ENCODE assay signal across 20 cellular contexts in the genomic region with DNA sequence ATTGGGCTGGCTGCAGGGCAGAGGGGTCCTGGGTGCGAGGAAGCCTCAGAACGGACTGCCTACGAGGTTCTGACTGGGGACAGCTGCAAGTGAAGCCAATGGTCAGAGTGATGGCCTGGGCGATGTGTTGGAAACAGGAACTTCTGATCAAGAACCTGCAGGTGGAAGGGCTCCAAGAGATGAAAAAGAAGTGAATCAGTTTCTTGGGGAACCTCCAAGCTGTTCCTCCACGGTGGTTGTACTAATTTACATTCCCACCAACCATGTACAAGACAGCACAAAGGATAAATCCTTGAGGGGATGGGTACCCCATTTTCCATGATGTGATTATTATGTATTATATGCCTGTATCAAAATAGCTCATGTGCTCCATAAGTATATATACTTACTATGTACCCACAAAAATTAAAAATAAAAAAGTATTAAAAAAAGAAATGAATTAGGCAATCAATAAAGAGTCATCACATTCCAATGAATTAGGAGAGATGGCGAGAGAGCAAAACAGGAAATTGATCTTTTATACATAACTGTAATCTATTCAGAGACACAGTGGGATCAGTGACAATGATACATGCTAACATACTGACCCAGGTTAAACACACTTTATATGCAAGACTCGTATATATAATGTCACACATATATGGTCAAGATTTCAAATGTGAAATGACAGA. TPM values are rescaled to one million over a fixed set of nuclear protein-coding genes. Genes with fewer than 3 reads are reported as not detected.
DNase-seq lines count a peak whose midpoint lies in the region; ATAC-seq, FAIRE-seq and TF ChIP-seq lines count a peak whose summit lies in the region.
"Had no signal": no experiment of that assay in that cellular context is flagged by ENCODE, and none has a peak within 500 bp of the region (broad histone marks: within the 10 kb centered on the region; RNA-seq: fewer than 3 reads in every experiment).

No MANE protein-coding gene starts in this region.

- peaks cover 2% of the 10 kb centered on the region for H4K20me1 ChIP-seq in fibroblast of lung (ENCODE audit: control insufficient read depth, extremely low read depth, insufficient read depth, low read length)

- H3K27me3 ChIP-seq in Panc1 (ENCODE audit: control insufficient read depth, insufficient read depth, low read length) (no peaks in the 10 kb centered on the region), fibroblast of lung (ENCODE audit: control insufficient read depth, insufficient read depth, low read length) (no peaks in the 10 kb centered on the region), psoas muscle (ENCODE audit: insufficient read depth in 3 of 3, low read length in 2 of 3) (no peaks in the 10 kb centered on the region)
- H3K27me3 ChIP-seq: SJCRH30 had no signal

- TF ChIP-seq CTCF in D721Med (IDR thresholded peaks at IDR 0.05; ENCODE audit: insufficient read depth, missing control alignments), result no peak
- TF ChIP-seq CTCF in Panc1 (IDR thresholded peaks at IDR 0.05), result no peak
- no peak for TF ChIP-seq CTCF in fibroblast of lung (conservative IDR thresholded peaks at IDR 0.05 in 1 of 2, IDR thresholded peaks at IDR 0.05 in 1 of 2; ENCODE audit: low read depth in 1 of 2, low read length in 2 of 2)
- TF ChIP-seq CTCF in psoas muscle (IDR thresholded peaks at IDR 0.05), result no peak

- intact Hi-C loops in Panc1 (cut with micrococcal nuclease; ENCODE audit: unreplicated experiment) (no loop called here), psoas muscle (cut with DNase I) (loop anchor here in 1 of 2 donors (10.0 kb wide), 1 partner anchor 108 kb away; no protein-coding TSS in a partner anchor), cardiac septum (cut with DNase I) (no loop called here)

- WGBS in psoas muscle, 3 donors, result 42 to 54% (median 47%) methylated on average over 7 of the region's 7 CpGs

- CTCF ChIA-PET in Panc1 (lab: Charles Lee), result no interaction called here

- in situ Hi-C loops in Panc1 (cut with HindIII; ENCODE audit: low pct_unique_long_range_greater_than_20kb, low sequenced_read_pairs), result no loop called here

- H2AFZ ChIP-seq in fibroblast of lung (ENCODE audit: low read length), result no peak overlapping the region
- H2AFZ ChIP-seq: GM23338 had no signal

- peak overlapping the region; percentile 26 for H3K4me2 ChIP-seq in fibroblast of lung (ENCODE audit: extremely low read depth, insufficient read depth, low read length)
- H3K4me2 ChIP-seq: GM23338 had no signal

- H3K79me2 ChIP-seq in fibroblast of lung (ENCODE audit: control insufficient read depth, insufficient read depth, low read length), result peaks cover 64% of the 10 kb centered on the region

- POLR2A ChIA-PET in Panc1 (lab: Charles Lee), result interaction anchor here (0.5 to 0.7 kb wide), 3 partner anchors 17 to 29 kb away, joined by 3 to 9 read pairs (median 4); no protein-coding TSS in a partner anchor

- DNase-seq in D721Med (ENCODE audit: insufficient read length, low spot score) (no peak), Panc1 (ENCODE audit: low read depth, low spot score) (no peak), fibroblast of lung (ENCODE audit: low read depth in 2 of 2) (peak in 1 of 2 donors; percentile 83), psoas muscle (peak in 1 of 2 donors; percentile 48), SKM-1 (lab: John Stamatoyannopoulos, UW; ENCODE audit: unreplicated experiment) (no peak), cardiac septum (ENCODE audit: low spot score) (no peak), GM19238 (ENCODE audit: insufficient read length, low spot score) (no peak)
- DNase-seq: activated CD4-positive, alpha-beta memory T cell treated with anti-CD3 and anti-CD28 coated beads for 36 hours; activated naive CD4-positive, alpha-beta T cell treated with Interleukin-2 at 50 U/mL for 16 hours; activated T-cell treated with anti-CD3 and anti-CD28 coated beads, Interleukin-2, amount 50 U/mL, for 1 hour; effector memory CD8-positive, alpha-beta T cell; foreskin melanocyte; midbrain; nephron progenitor cell; PC-3; SJCRH30; T-helper 17 cell had no signal

- ATAC-seq in Panc1 (no peak), psoas muscle (peak in 3 of 4 donors; percentile 42 to 52 (median 47)), HG03159 (IDR thresholded peaks at IDR 0.05; ENCODE audit: unreplicated experiment) (no peak)
- ATAC-seq: effector memory CD8-positive, alpha-beta T cell; GM23338; PC-3; T-helper 17 cell had no signal

- no TSS peak for BruUV-seq in Panc1 (replicated peaks; lab: Mats Ljungman, UMichigan)

- no peak overlapping the region for H3K9ac ChIP-seq in fibroblast of lung (ENCODE audit: insufficient read depth, low read length)

- H3K4me3 ChIP-seq in Panc1 (ENCODE audit: low read depth in 2 of 2, low read length in 2 of 2) (no peak overlapping the region), fibroblast of lung (replicated peaks in 1 of 4; ENCODE audit: control extremely low read depth in 1 of 4, insufficient read depth in 1 of 4, low read depth in 3 of 4, low read length in 4 of 4) (no peak overlapping the region), psoas muscle (no peak overlapping the region)
- H3K4me3 ChIP-seq: GM23338, SJCRH30 had no signal

- peaks cover 96% of the 10 kb centered on the region for H3K4me1 ChIP-seq in Panc1 (ENCODE audit: control insufficient read depth, insufficient read depth, low read length)
- H3K4me1 ChIP-seq in fibroblast of lung (ENCODE audit: control insufficient read depth, extremely low read depth, insufficient read depth, low read length), result peaks cover 10% of the 10 kb centered on the region
- peaks cover 64% of the 10 kb centered on the region for H3K4me1 ChIP-seq in psoas muscle
- H3K4me1 ChIP-seq: SJCRH30 had no signal

- H3K9me3 ChIP-seq in Panc1 (ENCODE audit: control insufficient read depth, insufficient read depth, low read depth, low read length) (no peaks in the 10 kb centered on the region), fibroblast of lung (ENCODE audit: control insufficient read depth, insufficient read depth, low read depth, low read length) (no peaks in the 10 kb centered on the region), psoas muscle (no peaks in the 10 kb centered on the region)
- H3K9me3 ChIP-seq: SJCRH30 had no signal

- no peaks in the 10 kb centered on the region; the same call in 1 of the 2 replicates for H3K36me3 ChIP-seq in Panc1 (ENCODE audit: control insufficient read depth, insufficient read depth, low read length)
- peaks cover 2% of the 10 kb centered on the region for H3K36me3 ChIP-seq in fibroblast of lung (ENCODE audit: control insufficient read depth, insufficient read depth, low read length)
- no peaks in the 10 kb centered on the region for H3K36me3 ChIP-seq in psoas muscle (ENCODE audit: insufficient read depth in 1 of 2, low read depth in 1 of 2)
- H3K36me3 ChIP-seq: SJCRH30 had no signal

- FAIRE-seq in D721Med (lab: Jason Lieb, UNC), result peak; percentile 56
- FAIRE-seq: GM18507 had no signal

- H3K27ac ChIP-seq in Panc1 (ENCODE audit: low read length) (peak overlapping the region; percentile 98), fibroblast of lung (ENCODE audit: insufficient read depth, low read length) (peak overlapping the region; percentile 3), psoas muscle (peak overlapping the region; percentile 79)
- H3K27ac ChIP-seq: SJCRH30 had no signal

RNA-seq across cellular contexts. Expression of a gene that starts 58.1 kb away (rescaled TPM):
- total RNA-seq in Panc1 (2021; ENCODE audit: unreplicated experiment), result 209 TPM
- 50.0 TPM for polyA plus RNA-seq in Panc1 (2012; ENCODE audit: insufficient read length)
- 34.9 and 56.1 TPM in 2 replicates for total RNA-seq in fibroblast of lung
- polyA plus RNA-seq in fibroblast of lung, result 38.7 and 46.7 TPM in 2 replicates
- polyA plus RNA-seq in fibroblast of lung (2012), result 21.1 and 27.7 TPM in 2 replicates
- 78.5 and 103 TPM in 2 replicates for polyA minus RNA-seq in fibroblast of lung (ENCODE audit: low replicate concordance)
- 100 to 1,000 TPM in 1 of 4 donors, 10 to 100 TPM in 3; 50.8 to 106 (median 63.3) TPM for total RNA-seq in psoas muscle
- polyA plus RNA-seq in psoas muscle, result 10 to 100 TPM in 1 of 3 donors, 1 to 10 TPM in 2; 7.2 to 27.9 (median 9.1) TPM
- 67.7 TPM for total RNA-seq in cardiac septum

Comparison
In these comparisons a context has a peak if more than half of its experiments do, and no peak if none do; other contexts are left out.
1. ATAC-seq: peak in psoas muscle (3 of 4); none in Panc1 (single experiment) and HG03159 (single experiment).
2. H3K27ac ChIP-seq: peak in every context shown above with its lines; median percentile 98 in Panc1; 79 in psoas muscle; 3 in fibroblast of lung.